Comparison of ENCODE assay signal across 12 cellular contexts in genomic region chr11:115929618-115930129, GRCh38.
A peak's percentile ranks its signal among the peaks of the same experiment; 100 is the strongest.
DNase-seq lines count a peak whose midpoint lies in the region; ATAC-seq and TF ChIP-seq lines count a peak whose summit lies in the region.
"Had no signal": no experiment of that assay in that cellular context is flagged by ENCODE, and none has a peak within 500 bp of the region (broad histone marks: within the 10 kb centered on the region; RNA-seq: fewer than 3 reads in every experiment).

No MANE protein-coding gene starts in this region.

- H3K27ac Mint-ChIP-seq in T-cell, result no peak overlapping the region
- H3K27ac Mint-ChIP-seq: activated naive CD4-positive, alpha-beta T cell treated with anti-CD3 and anti-CD28 coated beads, Interleukin-2, amount 50 U/mL, for 24 hours had no signal

- H3K4me3 ChIP-seq in suprapubic skin, result no peak overlapping the region

- no peaks in the 10 kb centered on the region for H3K36me3 ChIP-seq in suprapubic skin

- 79% methylated on average over 6 of the region's 6 CpGs for WGBS in suprapubic skin

- H3K4me3 Mint-ChIP-seq in T-cell, result no peak overlapping the region
- H3K4me3 Mint-ChIP-seq: activated naive CD4-positive, alpha-beta T cell treated with anti-CD3 and anti-CD28 coated beads, Interleukin-2, amount 50 U/mL, for 24 hours had no signal

- CTCF ChIA-PET in T-cell (lab: Charles Lee), result no interaction called here

- no peaks in the 10 kb centered on the region for H3K4me1 Mint-ChIP-seq in T-cell
- H3K4me1 Mint-ChIP-seq: activated naive CD4-positive, alpha-beta T cell treated with anti-CD3 and anti-CD28 coated beads, Interleukin-2, amount 50 U/mL, for 24 hours had no signal

- POLR2A ChIA-PET in T-cell (lab: Charles Lee), result no interaction called here

- peaks cover 0 to 12% (median 0%) of the 10 kb centered on the region in 3 donors for H3K9me3 Mint-ChIP-seq in T-cell

- no peak for TF ChIP-seq EP300 in suprapubic skin (IDR thresholded peaks at IDR 0.05)

- no peaks in the 10 kb centered on the region for H3K27me3 ChIP-seq in suprapubic skin

- no peak for TF ChIP-seq POLR2A in suprapubic skin (IDR thresholded peaks at IDR 0.05)

- no peak overlapping the region for H3K27ac ChIP-seq in suprapubic skin
- H3K27ac ChIP-seq: RWPE1 had no signal

- H3K36me3 Mint-ChIP-seq in T-cell, result no peaks in the 10 kb centered on the region
- H3K36me3 Mint-ChIP-seq: activated naive CD4-positive, alpha-beta T cell treated with anti-CD3 and anti-CD28 coated beads, Interleukin-2, amount 50 U/mL, for 24 hours had no signal

- no peaks in the 10 kb centered on the region for H3K9me3 ChIP-seq in suprapubic skin

- peak; percentile 37 for ATAC-seq in GM21360 (IDR thresholded peaks at IDR 0.05; ENCODE audit: unreplicated experiment)
- ATAC-seq in HG03280 (IDR thresholded peaks at IDR 0.05; ENCODE audit: unreplicated experiment), result peak; percentile 29
- no peak for ATAC-seq in T-cell (replicated peaks in 1 of 4)

- in situ Hi-C loops in GM13977 (cut with MboI; ENCODE audit: low pct_unique_long_range_greater_than_20kb, low sequenced_read_pairs, unreplicated experiment), result no loop called here

- peak; percentile 23 for DNase-seq in GM13977 (ENCODE audit: low spot score)
- peak; percentile 83 for DNase-seq in kidney tubule cell (ENCODE audit: low spot score)
- no peak for DNase-seq in NCI-H2029 (lab: John Stamatoyannopoulos, UW)
- DNase-seq in globus pallidus (ENCODE audit: low spot score), result no peak
- no peak for DNase-seq in T-cell
- DNase-seq in suprapubic skin (ENCODE audit: low spot score in 2 of 2), result no peak
- DNase-seq: stimulated activated CD4-positive, alpha-beta T cell treated with anti-CD3 and anti-CD28 coated beads, Interleukin-1b, Interleukin-23, amount 100 ng/mL, for 48 hours; stimulated activated naive CD4-positive, alpha-beta T cell treated with Interleukin-2 at 50 U/mL for 16 hours had no signal

- H3K27me3 Mint-ChIP-seq in T-cell, result peaks cover 0 to 4% of the 10 kb centered on the region in 2 donors
- H3K27me3 Mint-ChIP-seq: activated naive CD4-positive, alpha-beta T cell treated with anti-CD3 and anti-CD28 coated beads, Interleukin-2, amount 50 U/mL, for 24 hours had no signal

- TF ChIP-seq CTCF in GM13977 (IDR thresholded peaks at IDR 0.05; ENCODE audit: extremely low read depth, insufficient read depth, missing control alignments), result no peak
- no peak for TF ChIP-seq CTCF in suprapubic skin (IDR thresholded peaks at IDR 0.05)

- peaks cover 5% of the 10 kb centered on the region for H3K4me1 ChIP-seq in suprapubic skin

Comparison
In these comparisons a context has a peak if more than half of its experiments do, and no peak if none do; other contexts are left out.
1. DNase-seq: peak in GM13977 (single experiment) and kidney tubule cell (single experiment); none in NCI-H2029 (single experiment), globus pallidus (single experiment), T-cell (0 of 34) and suprapubic skin (0 of 2).
2. ATAC-seq: peak in GM21360 (single experiment) and HG03280 (single experiment); none in T-cell (0 of 4).